In the genomic region with DNA sequence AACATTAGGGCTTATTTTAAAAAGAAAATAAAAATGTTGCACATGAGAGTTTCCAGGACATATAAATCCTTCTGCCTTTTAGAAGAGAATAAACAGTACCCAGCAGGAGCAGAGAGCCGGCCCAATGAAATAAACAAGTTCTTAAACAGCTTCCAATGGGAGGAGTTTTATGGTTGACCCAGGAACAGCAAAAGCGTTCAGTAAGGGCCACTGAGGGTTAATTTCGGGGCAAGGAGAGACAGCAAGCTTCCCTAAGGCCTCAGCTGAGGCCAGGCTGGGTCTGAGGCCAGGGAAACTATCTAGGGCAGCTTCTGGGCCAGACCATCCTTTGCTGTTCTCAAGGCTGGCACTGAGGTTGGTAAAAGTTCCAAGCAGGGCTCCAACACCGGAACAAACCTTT, we compare ENCODE assay signal across 13 cellular contexts. TPM values are rescaled to one million over a fixed set of nuclear protein-coding genes. Genes with fewer than 3 reads are reported as not detected.
DNase-seq lines count a peak whose midpoint lies in the region; ATAC-seq, FAIRE-seq and TF ChIP-seq lines count a peak whose summit lies in the region.
"Had no signal": no experiment of that assay in that cellular context is flagged by ENCODE, and none has a peak within 500 bp of the region (broad histone marks: within the 10 kb centered on the region; RNA-seq: fewer than 3 reads in every experiment).

No MANE protein-coding gene starts in this region.

- ATAC-seq in right cardiac atrium (no peak), GM18907 (IDR thresholded peaks at IDR 0.05; ENCODE audit: unreplicated experiment) (no peak)

- POLR2A ChIA-PET in BJ (lab: Charles Lee): interaction anchor here (0.5 to 1.0 kb wide), 3 partner anchors 35 to 115 kb away, joined by 3 to 6 read pairs (median 6); no protein-coding TSS in a partner anchor
- POLR2A ChIA-PET in A673 (lab: Charles Lee; ENCODE audit: low non-redundant PET): no interaction called here

- H3K79me2 ChIP-seq in astrocyte (ENCODE audit: insufficient read depth, low read length): peaks cover 48% of the 10 kb centered on the region

- H2AFZ ChIP-seq in astrocyte (ENCODE audit: low read depth, low read length): no peak overlapping the region

- H3K4me1 ChIP-seq in astrocyte (ENCODE audit: insufficient read depth, low read length) (peaks cover 11% of the 10 kb centered on the region), right cardiac atrium (ENCODE audit: control insufficient read depth, insufficient read depth, low read length) (peaks cover 7% of the 10 kb centered on the region), A673 (ENCODE audit: insufficient read depth, low read length, poor library complexity, severe bottlenecking) (no peaks in the 10 kb centered on the region)

- no peaks in the 10 kb centered on the region for H3K36me3 ChIP-seq in BJ (ENCODE audit: control insufficient read depth, insufficient read depth, low read length)
- no peaks in the 10 kb centered on the region for H3K36me3 ChIP-seq in astrocyte (ENCODE audit: insufficient read depth, low read length)
- no peaks in the 10 kb centered on the region for H3K36me3 ChIP-seq in A673 (ENCODE audit: insufficient read depth, low read length, poor library complexity, severe bottlenecking)

- no peak for TF ChIP-seq CTCF in BJ (IDR thresholded peaks at IDR 0.05; ENCODE audit: insufficient read depth, low read depth, low read length)
- no peak for TF ChIP-seq CTCF in astrocyte (IDR thresholded peaks at IDR 0.05; ENCODE audit: insufficient read depth, low read depth, low read length)
- no peak for TF ChIP-seq CTCF in A673 (conservative IDR thresholded peaks at IDR 0.05; ENCODE audit: low read depth, low read length)

- no peaks in the 10 kb centered on the region for H3K27me3 ChIP-seq in BJ (ENCODE audit: control insufficient read depth, insufficient read depth, low read length)
- H3K27me3 ChIP-seq in astrocyte (ENCODE audit: insufficient read depth, low read length): no peaks in the 10 kb centered on the region
- no peaks in the 10 kb centered on the region for H3K27me3 ChIP-seq in right cardiac atrium (ENCODE audit: control insufficient read depth, insufficient read depth)
- H3K27me3 ChIP-seq in A673 (replicated peaks; ENCODE audit: insufficient read depth, low read depth, low read length, poor library complexity): peaks cover 9% of the 10 kb centered on the region

- H3K4me3 ChIP-seq in BJ (ENCODE audit: low read depth, low read length): peak overlapping the region; percentile 80
- H3K4me3 ChIP-seq in astrocyte (ENCODE audit: insufficient read depth, low read depth, low read length): no peak overlapping the region
- peak overlapping the region; percentile 53 for H3K4me3 ChIP-seq in right cardiac atrium (ENCODE audit: low read length)
- H3K4me3 ChIP-seq in A673 (ENCODE audit: low read depth, low read length, poor library complexity, severe bottlenecking): no peak overlapping the region

- peak overlapping the region; percentile 5 for H3K27ac Mint-ChIP-seq in astrocyte (ENCODE audit: unreplicated experiment)

- H3K27ac ChIP-seq in astrocyte (ENCODE audit: low read depth, low read length) (no peak overlapping the region), right cardiac atrium (ENCODE audit: low read length) (peak overlapping the region; percentile 94), A673 (ENCODE audit: low read depth, low read length, poor library complexity, severe bottlenecking) (no peak overlapping the region)

- H3K36me3 Mint-ChIP-seq in astrocyte (ENCODE audit: low read depth, unreplicated experiment): peaks cover 10% of the 10 kb centered on the region

- intact Hi-C loops in right cardiac atrium (cut with DNase I) (loop anchor here (5.0 to 10.0 kb wide), 6 partner anchors 97 to 223 kb away; no protein-coding TSS in a partner anchor), A673 (cut with micrococcal nuclease; ENCODE audit: unreplicated experiment) (no loop called here)

- FAIRE-seq in astrocyte (lab: Jason Lieb, UNC) (no peak), HTR-8/SVneo (lab: Jason Lieb, UNC) (no peak)
- FAIRE-seq: D721Med, GM18507 had no signal

- CTCF ChIA-PET in BJ (lab: Yijun Ruan, JAX): interaction anchor here (0.9 to 6.0 kb wide), 6 partner anchors 78 to 227 kb away, joined by 3 to 55 read pairs (median 4); no protein-coding TSS in a partner anchor
- CTCF ChIA-PET in A673 (lab: Charles Lee): no interaction called here

- H3K4me2 ChIP-seq in astrocyte (ENCODE audit: low read length): peak overlapping the region; percentile 98

- peaks cover 6% of the 10 kb centered on the region for H4K20me1 ChIP-seq in astrocyte (ENCODE audit: insufficient read depth, low read length)

- 21% methylated on average over 4 of the region's 4 CpGs for WGBS in right cardiac atrium

- BruUV-seq in A673 (replicated peaks; lab: Mats Ljungman, UMichigan): no TSS peak

- H3K27me3 Mint-ChIP-seq in astrocyte (ENCODE audit: low read depth, unreplicated experiment): no peaks in the 10 kb centered on the region

- peak overlapping the region; percentile 92 for H3K4me3 Mint-ChIP-seq in astrocyte (ENCODE audit: unreplicated experiment)

- DNase-seq in BJ (ENCODE audit: low read depth): no peak
- DNase-seq in astrocyte (ENCODE audit: low read depth): no peak
- peak in 1 of 3 donors; percentile 36 for DNase-seq in right cardiac atrium
- peak; percentile 47 for DNase-seq in retina
- DNase-seq in HTR-8/SVneo (ENCODE audit: insufficient read length, low spot score): no peak
- DNase-seq in activated gamma-delta T cell (lab: John Stamatoyannopoulos, UW): no peak
- DNase-seq in A673 (ENCODE audit: low spot score): no peak
- DNase-seq: MV-4-11; stimulated activated CD4-positive, alpha-beta T cell treated with anti-CD3 and anti-CD28 coated beads, Interleukin-12 subunit alpha, Interleukin-12 subunit beta, amount 100 ng/mL, for 4 hours; stimulated activated naive CD4-positive, alpha-beta T cell had no signal

- no peaks in the 10 kb centered on the region for H3K9me3 ChIP-seq in astrocyte (ENCODE audit: insufficient read depth, low read depth, low read length)
- H3K9me3 ChIP-seq in right cardiac atrium (ENCODE audit: control insufficient read depth, low read length): no peaks in the 10 kb centered on the region
- H3K9me3 ChIP-seq in A673 (ENCODE audit: low read depth, low read length, poor library complexity, severe bottlenecking): no peaks in the 10 kb centered on the region

- no peak overlapping the region for H3K9ac ChIP-seq in astrocyte (ENCODE audit: low read length)

- no peaks in the 10 kb centered on the region for H3K9me3 Mint-ChIP-seq in astrocyte (ENCODE audit: unreplicated experiment)

- H3K4me1 Mint-ChIP-seq in astrocyte (ENCODE audit: low read depth, unreplicated experiment): peaks cover 18% of the 10 kb centered on the region

RNA-seq across cellular contexts. Expression of a gene that starts 3.4 kb away (rescaled TPM):
- polyA plus RNA-seq in BJ (2011; rRNA removed) (4.9 and 5.1 TPM in 2 replicates), right cardiac atrium (53.6 TPM)
- 14.1 and 16.4 TPM in 2 replicates for polyA minus RNA-seq in BJ (2011; rRNA and poly(A)+ RNA removed)
- total RNA-seq in astrocyte (19.8 and 25.2 TPM in 2 replicates), right cardiac atrium (10 to 100 TPM; 49.8 to 96.5 (median 71.0) TPM), A673 (2021) (0.24 and 0.31 TPM in 2 replicates)

Comparison
In these comparisons a context has a peak if more than half of its experiments do, and no peak if none do; other contexts are left out.
1. H3K4me3 ChIP-seq: peak in BJ (single experiment) and right cardiac atrium (single experiment); none in astrocyte (single experiment) and A673 (single experiment).
2. RNA of a gene that starts 3.4 kb away (total RNA-seq): 49.8 to 96.5 TPM in right cardiac atrium and 19.8 to 25.2 TPM in astrocyte; 0.24 to 0.31 TPM in A673; every median in the first group is over 10 times any median in the second.